Comparison of ENCODE assay signal across 8 cellular contexts in genomic region chr9:28774433-28775029, GRCh38.
DNase-seq lines count a peak whose midpoint lies in the region; ATAC-seq and TF ChIP-seq lines count a peak whose summit lies in the region.

No MANE protein-coding gene starts in this region.

- intact Hi-C loops in naive thymus-derived CD4-positive, alpha-beta T cell (cut with micrococcal nuclease): no loop called here
- intact Hi-C loops in activated CD4-positive, alpha-beta memory T cell treated with anti-CD3 and anti-CD28 coated beads for 36 hours (cut with micrococcal nuclease): loop anchor here (5.0 kb wide), 1 partner anchor 918 kb away; no protein-coding TSS in a partner anchor

- H3K9me3 Mint-ChIP-seq in glutamatergic neuron (ENCODE audit: unreplicated experiment): no peaks in the 10 kb centered on the region
- peaks cover 0 to 9% (median 0%) of the 10 kb centered on the region in 11 donors for H3K9me3 Mint-ChIP-seq in naive thymus-derived CD4-positive, alpha-beta T cell
- H3K9me3 Mint-ChIP-seq in activated CD4-positive, alpha-beta memory T cell treated with anti-CD3 and anti-CD28 coated beads for 36 hours: no peaks in the 10 kb centered on the region

- CTCF ChIA-PET in naive thymus-derived CD4-positive, alpha-beta T cell (lab: Charles Lee): no interaction called here
- CTCF ChIA-PET in activated CD4-positive, alpha-beta memory T cell treated with anti-CD3 and anti-CD28 coated beads for 36 hours (lab: Charles Lee): interaction anchor here (0.6 to 0.7 kb wide), 5 partner anchors 507 to 1501 kb away, joined by 3 to 4 read pairs (median 3); no protein-coding TSS in a partner anchor

- 0 out of 3 replicates have a peak, but pooled peaks have one; percentile 31 for ATAC-seq in RWPE2 (ENCODE audit: low read depth)
- no peak for ATAC-seq in naive thymus-derived CD4-positive, alpha-beta T cell
- ATAC-seq in activated CD4-positive, CD25-positive, alpha-beta regulatory T cell treated with anti-CD3 and anti-CD28 coated beads, Interleukin-2, amount 50 U/mL, for 24 hours: no peak

- no peak overlapping the region for H3K4me2 ChIP-seq in Karpas-422 (ENCODE audit: low read depth, low read length, poor library complexity, severe bottlenecking)

- H3K36me3 ChIP-seq in Karpas-422 (ENCODE audit: insufficient read depth, low read length) (no peaks in the 10 kb centered on the region), RWPE2 (ENCODE audit: low read depth) (no peaks in the 10 kb centered on the region)
- H3K36me3 ChIP-seq in naive thymus-derived CD4-positive, alpha-beta T cell (ENCODE audit: control insufficient read depth in 2 of 3, insufficient read depth in 3 of 3, low read length in 3 of 3): no peaks in the 10 kb centered on the region

- peaks cover 19% of the 10 kb centered on the region for H3K4me1 Mint-ChIP-seq in glutamatergic neuron (ENCODE audit: low read depth, unreplicated experiment)
- H3K4me1 Mint-ChIP-seq in naive thymus-derived CD4-positive, alpha-beta T cell: no peaks in the 10 kb centered on the region
- no peaks in the 10 kb centered on the region for H3K4me1 Mint-ChIP-seq in activated CD4-positive, alpha-beta memory T cell treated with anti-CD3 and anti-CD28 coated beads for 36 hours (ENCODE audit: low read depth)

- no peaks in the 10 kb centered on the region for H3K36me3 Mint-ChIP-seq in glutamatergic neuron (ENCODE audit: unreplicated experiment)
- H3K36me3 Mint-ChIP-seq in naive thymus-derived CD4-positive, alpha-beta T cell: no peaks in the 10 kb centered on the region
- no peaks in the 10 kb centered on the region for H3K36me3 Mint-ChIP-seq in activated CD4-positive, alpha-beta memory T cell treated with anti-CD3 and anti-CD28 coated beads for 36 hours

- no peak overlapping the region for H3K27ac ChIP-seq in Karpas-422 (ENCODE audit: low read length)
- H3K27ac ChIP-seq in RWPE2 (ENCODE audit: poor library complexity, severe bottlenecking): no peak overlapping the region
- H3K27ac ChIP-seq in naive thymus-derived CD4-positive, alpha-beta T cell (ENCODE audit: low read depth, low read length): no peak overlapping the region

- no peaks in the 10 kb centered on the region for H3K9me2 ChIP-seq in Karpas-422 (replicated peaks; ENCODE audit: insufficient read depth, low read length)

- H3K4me1 ChIP-seq in Karpas-422 (ENCODE audit: low read length): no peaks in the 10 kb centered on the region
- peaks cover 8% of the 10 kb centered on the region for H3K4me1 ChIP-seq in RWPE2 (ENCODE audit: insufficient read depth, poor library complexity, severe bottlenecking)
- no peaks in the 10 kb centered on the region for H3K4me1 ChIP-seq in naive thymus-derived CD4-positive, alpha-beta T cell (ENCODE audit: control insufficient read depth in 2 of 2, insufficient read depth in 2 of 2, low read length in 2 of 2)

- H3K4me3 ChIP-seq in Karpas-422 (ENCODE audit: low read length) (no peak overlapping the region), RWPE2 (ENCODE audit: severe bottlenecking) (no peak overlapping the region)
- no peak overlapping the region for H3K4me3 ChIP-seq in naive thymus-derived CD4-positive, alpha-beta T cell (ENCODE audit: low read length)

- H2AFZ ChIP-seq in Karpas-422 (ENCODE audit: low read length): no peak overlapping the region

- H4K20me1 ChIP-seq in Karpas-422 (ENCODE audit: insufficient read depth, low read depth, low read length): no peaks in the 10 kb centered on the region

- DNase-seq in Karpas-422 (peak; percentile 81), RWPE2 (ENCODE audit: low spot score) (no peak), glutamatergic neuron (no peak), ureter (ENCODE audit: low spot score) (no peak)
- DNase-seq in naive thymus-derived CD4-positive, alpha-beta T cell: no peak
- no peak for DNase-seq in activated CD4-positive, alpha-beta memory T cell treated with anti-CD3 and anti-CD28 coated beads for 36 hours

- POLR2A ChIA-PET in naive thymus-derived CD4-positive, alpha-beta T cell (lab: Charles Lee): interaction anchor here (0.6 kb wide), 1 partner anchor 12 kb away, joined by 3 read pairs; no protein-coding TSS in a partner anchor
- POLR2A ChIA-PET in activated CD4-positive, alpha-beta memory T cell treated with anti-CD3 and anti-CD28 coated beads for 36 hours (lab: Charles Lee): no interaction called here

- H3K27me3 ChIP-seq in Karpas-422 (ENCODE audit: low read length) (no peaks in the 10 kb centered on the region), RWPE2 (ENCODE audit: insufficient read depth, poor library complexity, severe bottlenecking) (no peaks in the 10 kb centered on the region)
- H3K27me3 ChIP-seq in naive thymus-derived CD4-positive, alpha-beta T cell (ENCODE audit: control insufficient read depth in 2 of 2, insufficient read depth in 2 of 2, low read length in 2 of 2): no peaks in the 10 kb centered on the region

- H3K79me2 ChIP-seq in Karpas-422 (ENCODE audit: low read length): no peaks in the 10 kb centered on the region

- H3K27me3 Mint-ChIP-seq in glutamatergic neuron (ENCODE audit: unreplicated experiment): peaks cover 5% of the 10 kb centered on the region
- H3K27me3 Mint-ChIP-seq in naive thymus-derived CD4-positive, alpha-beta T cell: no peaks in the 10 kb centered on the region
- no peaks in the 10 kb centered on the region for H3K27me3 Mint-ChIP-seq in activated CD4-positive, alpha-beta memory T cell treated with anti-CD3 and anti-CD28 coated beads for 36 hours

- no peak overlapping the region for H3K4me3 Mint-ChIP-seq in glutamatergic neuron (ENCODE audit: unreplicated experiment)
- H3K4me3 Mint-ChIP-seq in naive thymus-derived CD4-positive, alpha-beta T cell: no peak overlapping the region
- no peak overlapping the region for H3K4me3 Mint-ChIP-seq in activated CD4-positive, alpha-beta memory T cell treated with anti-CD3 and anti-CD28 coated beads for 36 hours

- no peak overlapping the region for H3K27ac Mint-ChIP-seq in glutamatergic neuron (ENCODE audit: unreplicated experiment)
- H3K27ac Mint-ChIP-seq in naive thymus-derived CD4-positive, alpha-beta T cell: no peak overlapping the region
- no peak overlapping the region for H3K27ac Mint-ChIP-seq in activated CD4-positive, alpha-beta memory T cell treated with anti-CD3 and anti-CD28 coated beads for 36 hours

- TF ChIP-seq CTCF in GM12872 (IDR thresholded peaks at IDR 0.05; ENCODE audit: insufficient read depth, low read depth, low read length): peak; percentile 58
- peak; percentile 83 for TF ChIP-seq CTCF in RWPE2 (IDR thresholded peaks at IDR 0.05; ENCODE audit: poor library complexity, severe bottlenecking)
- TF ChIP-seq CTCF in glutamatergic neuron (IDR thresholded peaks at IDR 0.05; ENCODE audit: partially characterized antibody, unreplicated experiment): peak; percentile 76

- H3K9ac ChIP-seq in Karpas-422 (ENCODE audit: low read length): no peak overlapping the region

- H3K9me3 ChIP-seq in Karpas-422 (ENCODE audit: low read length): no peaks in the 10 kb centered on the region
- no peaks in the 10 kb centered on the region for H3K9me3 ChIP-seq in RWPE2 (ENCODE audit: severe bottlenecking)
- H3K9me3 ChIP-seq in naive thymus-derived CD4-positive, alpha-beta T cell (ENCODE audit: control insufficient read depth in 2 of 3, low read length in 3 of 3): no peaks in the 10 kb centered on the region
